In the genomic region with DNA sequence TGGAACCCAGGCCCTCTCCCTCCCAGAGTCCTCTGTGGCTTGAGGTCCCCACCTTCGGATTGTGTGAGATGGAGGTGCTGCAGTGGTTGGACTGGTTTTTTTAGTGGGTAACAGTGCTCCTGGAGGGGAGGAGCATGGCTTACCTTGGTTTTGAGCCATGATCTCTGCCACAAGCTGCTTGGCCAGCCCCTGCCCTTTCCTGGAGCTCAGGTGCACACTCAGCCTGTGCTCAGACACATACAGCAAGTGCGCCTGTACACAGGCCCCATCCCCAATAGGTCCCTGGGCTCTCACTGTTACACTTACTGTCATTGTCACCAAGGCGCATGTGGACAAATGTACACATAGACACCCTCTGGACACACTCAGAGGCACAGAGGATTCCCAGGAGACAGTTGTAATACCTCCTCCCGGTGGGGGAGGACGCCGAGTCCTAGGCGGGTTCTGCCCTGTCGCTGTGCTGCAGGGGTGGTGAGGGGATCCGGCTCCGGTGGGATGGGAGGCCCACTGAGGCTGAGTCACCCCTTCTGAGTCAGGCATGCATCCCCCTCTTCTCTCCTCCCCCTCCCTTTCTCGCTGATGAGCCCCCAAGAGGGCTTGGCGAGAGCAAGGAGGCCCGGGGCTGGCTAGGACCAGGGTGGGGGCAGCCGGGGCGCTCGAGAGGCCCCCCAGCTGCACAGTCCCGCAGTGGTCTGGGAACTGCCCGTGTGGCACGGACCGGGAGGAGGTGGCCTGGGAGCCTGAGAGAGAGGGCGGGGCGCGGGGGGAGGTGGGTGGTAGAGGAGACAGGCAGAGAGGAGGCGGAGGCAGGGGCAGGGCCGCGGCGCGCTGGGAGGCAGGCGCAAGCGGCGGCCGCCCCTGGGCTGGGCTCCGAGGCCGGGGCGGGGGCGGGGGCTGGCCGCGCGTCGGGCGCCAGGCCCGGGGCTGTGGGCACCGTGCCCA, we compare ENCODE assay signal across 8 cellular contexts. TPM values are rescaled to one million over a fixed set of nuclear protein-coding genes. Genes with fewer than 3 reads are reported as not detected.
DNase-seq lines count a peak whose midpoint lies in the region; ATAC-seq and TF ChIP-seq lines count a peak whose summit lies in the region.

No MANE protein-coding gene starts in this region.

- POLR2A ChIA-PET in BJ (lab: Charles Lee), result no interaction called here

- H3K9me3 ChIP-seq in HUES6 (ENCODE audit: control insufficient read depth, insufficient read depth, low read depth, low read length), result no peaks in the 10 kb centered on the region
- no peaks in the 10 kb centered on the region for H3K9me3 ChIP-seq in SJSA1 (replicated peaks)
- H3K9me3 ChIP-seq in iPS DF 6.9 (ENCODE audit: control insufficient read depth, insufficient read depth, low read length), result no peaks in the 10 kb centered on the region

- H3K27me3 ChIP-seq in BJ (ENCODE audit: control insufficient read depth, insufficient read depth, low read length), result no peaks in the 10 kb centered on the region
- peaks cover 20% of the 10 kb centered on the region for H3K27me3 ChIP-seq in HUES6 (ENCODE audit: control insufficient read depth, insufficient read depth, low read length)
- H3K27me3 ChIP-seq in SJSA1 (replicated peaks), result no peaks in the 10 kb centered on the region
- no peaks in the 10 kb centered on the region for H3K27me3 ChIP-seq in brain microvascular endothelial cell (replicated peaks)
- no peaks in the 10 kb centered on the region for H3K27me3 ChIP-seq in iPS DF 6.9 (ENCODE audit: control insufficient read depth, insufficient read depth, low read length)
- no peaks in the 10 kb centered on the region for H3K27me3 ChIP-seq in rectal smooth muscle tissue (ENCODE audit: control insufficient read depth, insufficient read depth, low read length)

- H3K27ac ChIP-seq in HUES6 (ENCODE audit: low read depth, low read length) (no peak overlapping the region), SJSA1 (no peak overlapping the region), brain microvascular endothelial cell (no peak overlapping the region), iPS DF 6.9 (ENCODE audit: low read length) (no peak overlapping the region), rectal smooth muscle tissue (ENCODE audit: low read depth, low read length) (peak overlapping the region; percentile 20)

- no peak for TF ChIP-seq CTCF in BJ (IDR thresholded peaks at IDR 0.05; ENCODE audit: insufficient read depth, low read depth, low read length)
- no peak for TF ChIP-seq CTCF in brain microvascular endothelial cell (IDR thresholded peaks at IDR 0.05; ENCODE audit: low read depth, low read length, missing control alignments)

- H3K36me3 ChIP-seq in BJ (ENCODE audit: control insufficient read depth, insufficient read depth, low read length), result no peaks in the 10 kb centered on the region
- no peaks in the 10 kb centered on the region for H3K36me3 ChIP-seq in HUES6 (ENCODE audit: control insufficient read depth, insufficient read depth, low read length)
- no peaks in the 10 kb centered on the region for H3K36me3 ChIP-seq in SJSA1
- H3K36me3 ChIP-seq in brain microvascular endothelial cell (replicated peaks), result no peaks in the 10 kb centered on the region
- no peaks in the 10 kb centered on the region for H3K36me3 ChIP-seq in iPS DF 6.9 (ENCODE audit: control insufficient read depth, insufficient read depth, low read length)
- no peaks in the 10 kb centered on the region for H3K36me3 ChIP-seq in rectal smooth muscle tissue (ENCODE audit: control insufficient read depth, insufficient read depth, low read length)

- H3K9ac ChIP-seq in HUES6 (ENCODE audit: low read length) (peak overlapping the region; percentile 23), rectal smooth muscle tissue (ENCODE audit: low read length) (peak overlapping the region; percentile 50)

- no CpG with 5 or more reads among the region's 43 CpGs for WGBS in iPS DF 6.9 (ENCODE audit: insufficient coverage, insufficient read length)

- ATAC-seq in GM21717 (IDR thresholded peaks at IDR 0.05; ENCODE audit: unreplicated experiment), result no peak

- peak overlapping the region; percentile 68 for H3K4me3 ChIP-seq in BJ (ENCODE audit: low read depth, low read length)
- H3K4me3 ChIP-seq in HUES6 (ENCODE audit: low read depth, low read length), result peak overlapping the region; percentile 90
- H3K4me3 ChIP-seq in SJSA1, result peak overlapping the region; percentile 51
- H3K4me3 ChIP-seq in brain microvascular endothelial cell (ENCODE audit: low read depth, low read length), result peak overlapping the region; percentile 65
- H3K4me3 ChIP-seq in iPS DF 6.9 (ENCODE audit: low read length), result peak overlapping the region; percentile 72; the same call in 1 of the 2 replicates
- peak overlapping the region; percentile 75 for H3K4me3 ChIP-seq in rectal smooth muscle tissue (ENCODE audit: low read length)

- in situ Hi-C loops in brain microvascular endothelial cell (cut with HindIII; ENCODE audit: low pct_ligation_motif_present, low sequenced_read_pairs), result no loop called here

- H3K4me1 ChIP-seq in HUES6 (ENCODE audit: control insufficient read depth, insufficient read depth, low read length) (peaks cover 21% of the 10 kb centered on the region), SJSA1 (replicated peaks) (peaks cover 13% of the 10 kb centered on the region), iPS DF 6.9 (ENCODE audit: control insufficient read depth, insufficient read depth, low read length) (0 out of 2 replicates have a peak, but pooled peaks cover 1% of the 10 kb centered on the region), rectal smooth muscle tissue (ENCODE audit: control insufficient read depth, insufficient read depth, low read length) (peaks cover 7% of the 10 kb centered on the region)

- DNase-seq in BJ (ENCODE audit: low read depth), result no peak
- peak; percentile 51 to 87 for DNase-seq in SJSA1 (ENCODE audit: low read depth in 1 of 2, low spot score in 2 of 2)
- DNase-seq in brain microvascular endothelial cell, result peak; percentile 51
- no peak for DNase-seq in iPS DF 6.9 (ENCODE audit: low read depth, low spot score)
- no peak for DNase-seq in NOMO-1 treated with dmso at 0.1 percent for 144 hours (lab: John Stamatoyannopoulos, UW; ENCODE audit: unreplicated experiment)

- CTCF ChIA-PET in BJ (lab: Yijun Ruan, JAX), result interaction anchor here (2.3 to 2.8 kb wide), 2 partner anchors 16 to 46 kb away, joined by 8 to 11 read pairs; no protein-coding TSS in a partner anchor

RNA-seq across cellular contexts. Expression of a gene that starts 0.5 kb away (rescaled TPM):
- 12.4 and 20.2 TPM in 2 replicates for polyA plus RNA-seq in BJ (2011; rRNA removed)
- polyA minus RNA-seq in BJ (2011; rRNA and poly(A)+ RNA removed), result 8.0 and 13.9 TPM in 2 replicates
- 3.5 and 4.2 TPM in 2 replicates for total RNA-seq in SJSA1 (2014; rRNA removed; shearing (Covaris generic))

Comparison
In these comparisons a context has a peak if more than half of its experiments do, and no peak if none do; other contexts are left out.
1. DNase-seq: peak in SJSA1 (2 of 2) and brain microvascular endothelial cell (single experiment); none in BJ (single experiment), iPS DF 6.9 (single experiment) and NOMO-1 treated with dmso at 0.1 percent for 144 hours (single experiment).
2. Peak in every context shown above with its lines, with median percentiles within 50 percentile points of each other: H3K4me3 ChIP-seq.